Comparison of ENCODE assay signal across 8 cellular contexts in genomic region chr10:4013651-4014085, GRCh38.
DNase-seq lines count a peak whose midpoint lies in the region; ATAC-seq and TF ChIP-seq lines count a peak whose summit lies in the region.

No MANE protein-coding gene starts in this region.

- WGBS in esophagus muscularis mucosa: 59% methylated on average over 12 of the region's 12 CpGs
- WGBS in thyroid gland, 2 donors: 54 to 66% methylated on average over 12 of the region's 12 CpGs

- H3K27ac Mint-ChIP-seq in activated naive CD4-positive, alpha-beta T cell treated with anti-CD3 and anti-CD28 coated beads, Interleukin-2, amount 50 U/mL, for 72 hours: peak overlapping the region in 1 of 2 donors; percentile 41

- DNase-seq in activated naive CD4-positive, alpha-beta T cell treated with anti-CD3 and anti-CD28 coated beads, Interleukin-2, amount 50 U/mL, for 72 hours (ENCODE audit: low spot score in 2 of 2): peak; percentile 28 to 60
- no peak for DNase-seq in activated naive CD4-positive, alpha-beta T cell treated with anti-CD3 and anti-CD28 coated beads, Interleukin-2, amount 50 U/mL, for 16 hours
- DNase-seq in esophagus muscularis mucosa (ENCODE audit: extremely low spot score) (peak; percentile 45), thyroid gland (peak; percentile 46 to 50), NCI-H2081 treated with DMSO at 0.1 percent for 48 hours (lab: John Stamatoyannopoulos, UW) (no peak), NCI-H128 (lab: John Stamatoyannopoulos, UW; ENCODE audit: unreplicated experiment) (no peak)

- no peaks in the 10 kb centered on the region for H3K27me3 ChIP-seq in esophagus muscularis mucosa
- H3K27me3 ChIP-seq in thyroid gland: no peaks in the 10 kb centered on the region

- TF ChIP-seq POLR2A in esophagus muscularis mucosa (IDR thresholded peaks at IDR 0.05; ENCODE audit: low read depth): no peak
- no peak for TF ChIP-seq POLR2A in thyroid gland (IDR thresholded peaks at IDR 0.05)

- TF ChIP-seq CTCF in esophagus muscularis mucosa (IDR thresholded peaks at IDR 0.05) (no peak), thyroid gland (IDR thresholded peaks at IDR 0.05) (no peak)

- H3K4me1 ChIP-seq in esophagus muscularis mucosa: peaks cover 6 to 9% (median 7%) of the 10 kb centered on the region in 4 donors
- no peaks in the 10 kb centered on the region for H3K4me1 ChIP-seq in thyroid gland

- H3K36me3 ChIP-seq in esophagus muscularis mucosa: no peaks in the 10 kb centered on the region
- H3K36me3 ChIP-seq in thyroid gland: no peaks in the 10 kb centered on the region

- intact Hi-C loops in esophagus muscularis mucosa (cut with DNase I) (no loop called here), thyroid gland (cut with DNase I) (no loop called here)

- no peaks in the 10 kb centered on the region for H3K9me3 Mint-ChIP-seq in activated naive CD4-positive, alpha-beta T cell treated with anti-CD3 and anti-CD28 coated beads, Interleukin-2, amount 50 U/mL, for 72 hours

- H3K9me3 ChIP-seq in esophagus muscularis mucosa (no peaks in the 10 kb centered on the region), thyroid gland (no peaks in the 10 kb centered on the region)

- H3K27ac ChIP-seq in esophagus muscularis mucosa (replicated peaks in 1 of 4) (peak overlapping the region in 2 of 4 donors; percentile 24 to 47), thyroid gland (no peak overlapping the region)

- no peak overlapping the region for H3K4me3 ChIP-seq in esophagus muscularis mucosa
- no peak overlapping the region for H3K4me3 ChIP-seq in thyroid gland (replicated peaks in 1 of 3)

- no peak for TF ChIP-seq EP300 in esophagus muscularis mucosa (IDR thresholded peaks at IDR 0.05)

- H3K36me3 Mint-ChIP-seq in activated naive CD4-positive, alpha-beta T cell treated with anti-CD3 and anti-CD28 coated beads, Interleukin-2, amount 50 U/mL, for 72 hours: no peaks in the 10 kb centered on the region

- peak; percentile 75 to 91 for ATAC-seq in activated naive CD4-positive, alpha-beta T cell treated with anti-CD3 and anti-CD28 coated beads, Interleukin-2, amount 50 U/mL, for 72 hours
- ATAC-seq in HG03469 (IDR thresholded peaks at IDR 0.05; ENCODE audit: unreplicated experiment) (peak; percentile 61), HG03097 (IDR thresholded peaks at IDR 0.05; ENCODE audit: low FRiP score, unreplicated experiment) (no peak)

Comparison
In these comparisons a context has a peak if more than half of its experiments do, and no peak if none do; other contexts are left out.
1. DNase-seq: peak in activated naive CD4-positive, alpha-beta T cell treated with anti-CD3 and anti-CD28 coated beads, Interleukin-2, amount 50 U/mL, for 72 hours (2 of 2), esophagus muscularis mucosa (single experiment) and thyroid gland (2 of 2); none in activated naive CD4-positive, alpha-beta T cell treated with anti-CD3 and anti-CD28 coated beads, Interleukin-2, amount 50 U/mL, for 16 hours (single experiment), NCI-H2081 treated with DMSO at 0.1 percent for 48 hours (single experiment) and NCI-H128 (single experiment).